1 cellular context compared by ENCODE assay signal in genomic region chr20:63556873-63557478, GRCh38.
TF ChIP-seq lines count a peak whose summit lies in the region.

No MANE protein-coding gene starts in this region.

TF ChIP-seq in K562, 482 proteins besides CTCF, POLR2A, EP300 and RAD21:
- TF ChIP-seq ZFP36 (IDR thresholded peaks at IDR 0.05; ENCODE audit: low read depth, low read length, partially characterized antibody) = peak; percentile 64
- TF ChIP-seq, protein P1, sequence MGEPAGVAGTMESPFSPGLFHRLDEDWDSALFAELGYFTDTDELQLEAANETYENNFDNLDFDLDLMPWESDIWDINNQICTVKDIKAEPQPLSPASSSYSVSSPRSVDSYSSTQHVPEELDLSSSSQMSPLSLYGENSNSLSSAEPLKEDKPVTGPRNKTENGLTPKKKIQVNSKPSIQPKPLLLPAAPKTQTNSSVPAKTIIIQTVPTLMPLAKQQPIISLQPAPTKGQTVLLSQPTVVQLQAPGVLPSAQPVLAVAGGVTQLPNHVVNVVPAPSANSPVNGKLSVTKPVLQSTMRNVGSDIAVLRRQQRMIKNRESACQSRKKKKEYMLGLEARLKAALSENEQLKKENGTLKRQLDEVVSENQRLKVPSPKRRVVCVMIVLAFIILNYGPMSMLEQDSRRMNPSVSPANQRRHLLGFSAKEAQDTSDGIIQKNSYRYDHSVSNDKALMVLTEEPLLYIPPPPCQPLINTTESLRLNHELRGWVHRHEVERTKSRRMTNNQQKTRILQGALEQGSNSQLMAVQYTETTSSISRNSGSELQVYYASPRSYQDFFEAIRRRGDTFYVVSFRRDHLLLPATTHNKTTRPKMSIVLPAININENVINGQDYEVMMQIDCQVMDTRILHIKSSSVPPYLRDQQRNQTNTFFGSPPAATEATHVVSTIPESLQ (CRISPR knock-in tag; IDR thresholded peaks at IDR 0.05) = no peak
